Comparison of ENCODE assay signal across 10 cellular contexts in the genomic region with DNA sequence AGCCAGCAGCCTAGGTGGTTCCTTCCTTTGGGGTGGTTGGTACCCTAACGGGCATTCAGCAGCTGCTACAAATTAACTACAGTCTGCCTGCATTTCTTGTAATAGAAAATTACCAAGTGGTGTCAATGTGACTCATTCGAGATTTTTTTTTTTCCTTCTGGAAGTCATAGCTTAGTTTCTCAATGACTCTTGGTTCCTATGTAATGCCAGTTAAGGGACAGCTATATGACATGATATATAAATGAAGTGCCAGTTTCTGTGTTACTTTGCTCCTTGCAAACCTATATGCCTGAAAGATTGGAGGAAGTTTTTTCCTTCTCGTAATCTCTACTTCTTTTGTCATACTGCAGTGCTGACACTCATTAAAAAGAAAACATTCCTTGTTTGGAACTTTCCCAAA. TPM values are rescaled to one million over a fixed set of nuclear protein-coding genes. Genes with fewer than 3 reads are reported as not detected.
DNase-seq lines count a peak whose midpoint lies in the region; ATAC-seq lines count a peak whose summit lies in the region.
"Had no signal": no experiment of that assay in that cellular context is flagged by ENCODE, and none has a peak within 500 bp of the region (broad histone marks: within the 10 kb centered on the region; RNA-seq: fewer than 3 reads in every experiment).

No MANE protein-coding gene starts in this region.

- H3K4me3 ChIP-seq in duodenal mucosa (ENCODE audit: low read depth in 1 of 2, low read length in 2 of 2) (peak overlapping the region; percentile 27 to 90), skeletal muscle satellite cell (ENCODE audit: low read length) (peak overlapping the region; percentile 31)

- H3K4me3 Mint-ChIP-seq in activated CD4-positive, alpha-beta T cell treated with anti-CD3 and anti-CD28 coated beads for 36 hours: no peak overlapping the region

- H3K4me1 Mint-ChIP-seq in activated CD4-positive, alpha-beta T cell treated with anti-CD3 and anti-CD28 coated beads for 36 hours: peaks cover 24% of the 10 kb centered on the region

- CTCF ChIA-PET in activated CD4-positive, alpha-beta T cell treated with anti-CD3 and anti-CD28 coated beads for 36 hours (lab: Charles Lee): interaction anchor here (0.6 kb wide), 1 partner anchor 240 kb away, joined by 3 read pairs; no protein-coding TSS in a partner anchor

- no peak overlapping the region for H3K9ac ChIP-seq in duodenal mucosa (ENCODE audit: low read depth in 1 of 2, low read length in 2 of 2)
- H3K9ac ChIP-seq in skeletal muscle satellite cell (ENCODE audit: low read depth, low read length): no peak overlapping the region

- ATAC-seq in activated CD4-positive, alpha-beta T cell treated with anti-CD3 and anti-CD28 coated beads for 36 hours: no peak
- ATAC-seq in GM19397 (IDR thresholded peaks at IDR 0.05; ENCODE audit: unreplicated experiment): no peak
- ATAC-seq: sciatic nerve had no signal

- H3K4me2 ChIP-seq in skeletal muscle satellite cell (ENCODE audit: low read length): peak overlapping the region; percentile 91

- peaks cover 51 to 57% of the 10 kb centered on the region in 2 donors for H3K4me1 ChIP-seq in duodenal mucosa (ENCODE audit: control insufficient read depth in 1 of 2, insufficient read depth in 2 of 2, low read length in 2 of 2)
- peaks cover 29% of the 10 kb centered on the region for H3K4me1 ChIP-seq in skeletal muscle satellite cell (ENCODE audit: control insufficient read depth, insufficient read depth, low read length)

- no peaks in the 10 kb centered on the region for H3K27me3 Mint-ChIP-seq in activated CD4-positive, alpha-beta T cell treated with anti-CD3 and anti-CD28 coated beads for 36 hours

- H3K36me3 Mint-ChIP-seq in activated CD4-positive, alpha-beta T cell treated with anti-CD3 and anti-CD28 coated beads for 36 hours (ENCODE audit: low read depth): peaks cover 9% of the 10 kb centered on the region

- DNase-seq in activated CD4-positive, alpha-beta T cell treated with anti-CD3 and anti-CD28 coated beads for 36 hours: peak; percentile 11
- no peak for DNase-seq in activated CD4-positive, alpha-beta T cell treated with anti-CD3 and anti-CD28 coated beads, Interleukin-2, amount 50 U/mL, for 48 hours
- DNase-seq in MV-4-11 (lab: John Stamatoyannopoulos, UW) (peak; percentile 65), NCI-H2171 (lab: John Stamatoyannopoulos, UW) (no peak), superior temporal gyrus (ENCODE audit: extremely low spot score) (no peak)
- DNase-seq: NCI-H2081 had no signal

- H3K27ac Mint-ChIP-seq in activated CD4-positive, alpha-beta T cell treated with anti-CD3 and anti-CD28 coated beads for 36 hours: no peak overlapping the region

- no peak overlapping the region for H3K27ac ChIP-seq in duodenal mucosa (ENCODE audit: low read depth, low read length)

- H3K27me3 ChIP-seq in duodenal mucosa (ENCODE audit: control insufficient read depth in 1 of 2, insufficient read depth in 2 of 2, low read length in 2 of 2) (no peaks in the 10 kb centered on the region), skeletal muscle satellite cell (ENCODE audit: control insufficient read depth, insufficient read depth, low read length) (no peaks in the 10 kb centered on the region)

- POLR2A ChIA-PET in activated CD4-positive, alpha-beta T cell treated with anti-CD3 and anti-CD28 coated beads for 36 hours (lab: Charles Lee): interaction anchor here (0.5 to 1.3 kb wide), 3 partner anchors 12 to 195 kb away, joined by 3 to 10 read pairs (median 3); partner anchors contain the start of gene ALDH9A1

- intact Hi-C loops in activated CD4-positive, alpha-beta T cell treated with anti-CD3 and anti-CD28 coated beads for 36 hours (cut with DNase I, micrococcal nuclease): loop anchor here (2.0 to 10.0 kb wide), 7 partner anchors 13 to 1881 kb away; partner anchors contain the start of genes CD247 (in 1 of the 2), POGK (in 1 of the 2), POU2F1 (in 1 of the 2) and TADA1 (in 1 of the 2)

- H3K9me3 Mint-ChIP-seq in activated CD4-positive, alpha-beta T cell treated with anti-CD3 and anti-CD28 coated beads for 36 hours (ENCODE audit: low read depth): no peaks in the 10 kb centered on the region

- H3K36me3 ChIP-seq in duodenal mucosa (ENCODE audit: control insufficient read depth in 1 of 2, insufficient read depth in 2 of 2, low read length in 2 of 2) (no peaks in the 10 kb centered on the region), skeletal muscle satellite cell (ENCODE audit: insufficient read depth, low read length) (peaks cover 14% of the 10 kb centered on the region)

- H3K9me3 ChIP-seq in duodenal mucosa (ENCODE audit: control insufficient read depth in 1 of 2, low read length in 2 of 2) (no peaks in the 10 kb centered on the region), skeletal muscle satellite cell (replicated peaks; ENCODE audit: low read length) (no peaks in the 10 kb centered on the region)

RNA-seq across cellular contexts. Expression of gene MGST3, which starts 2.6 kb away (rescaled TPM):
- total RNA-seq in activated CD4-positive, alpha-beta T cell treated with anti-CD3 and anti-CD28 coated beads for 36 hours: 10 to 100 TPM; 49.1 to 52.1 TPM
- 99.4 and 122 TPM in 2 replicates for total RNA-seq in skeletal muscle satellite cell (2012; rRNA removed)

Comparison
In these comparisons a context has a peak if more than half of its experiments do, and no peak if none do; other contexts are left out.
1. DNase-seq: peak in activated CD4-positive, alpha-beta T cell treated with anti-CD3 and anti-CD28 coated beads for 36 hours (single experiment) and MV-4-11 (single experiment); none in activated CD4-positive, alpha-beta T cell treated with anti-CD3 and anti-CD28 coated beads, Interleukin-2, amount 50 U/mL, for 48 hours (0 of 2), NCI-H2171 (single experiment) and superior temporal gyrus (single experiment).